In genomic region chr17:48259710-48260291, GRCh38 we compare ENCODE assay signal across 9 cellular contexts.
DNase-seq lines count a peak whose midpoint lies in the region; ATAC-seq and TF ChIP-seq lines count a peak whose summit lies in the region.
"Had no signal": no experiment of that assay in that cellular context is flagged by ENCODE, and none has a peak within 500 bp of the region (broad histone marks: within the 10 kb centered on the region; RNA-seq: fewer than 3 reads in every experiment).

No MANE protein-coding gene starts in this region.

- H4K20me1 ChIP-seq in OCI-LY1 (ENCODE audit: insufficient read depth, low read length) (no peaks in the 10 kb centered on the region), fibroblast of lung (ENCODE audit: control insufficient read depth, extremely low read depth, insufficient read depth, low read length) (no peaks in the 10 kb centered on the region)

- peaks cover 31% of the 10 kb centered on the region for H3K27me3 ChIP-seq in AG04450 (ENCODE audit: control insufficient read depth, insufficient read depth, low read length)
- H3K27me3 ChIP-seq in OCI-LY1 (ENCODE audit: insufficient read depth, low read length), result 0 out of 2 replicates have a peak, but pooled peaks cover 3% of the 10 kb centered on the region
- H3K27me3 ChIP-seq in fibroblast of lung (ENCODE audit: control insufficient read depth, insufficient read depth, low read length), result peaks cover 3% of the 10 kb centered on the region

- no peaks in the 10 kb centered on the region for H3K9me2 ChIP-seq in OCI-LY1 (ENCODE audit: low read depth, low read length)

- H2AFZ ChIP-seq in OCI-LY1 (ENCODE audit: low read length), result no peak overlapping the region
- H2AFZ ChIP-seq in fibroblast of lung (ENCODE audit: low read length), result no peak overlapping the region

- POLR2A ChIA-PET in AG04450 (lab: Yijun Ruan, JAX), result no interaction called here
- POLR2A ChIA-PET in HEK293T (lab: Yijun Ruan, JAX), result interaction anchor here (0.7 kb wide), 1 partner anchor 356 kb away, joined by 3 read pairs; the partner anchor contains the start of gene HOXB8

- H3K9ac ChIP-seq in OCI-LY1 (ENCODE audit: low read length), result no peak overlapping the region
- no peak overlapping the region for H3K9ac ChIP-seq in fibroblast of lung (ENCODE audit: insufficient read depth, low read length)

- no peak overlapping the region for H3K4me3 ChIP-seq in AG04450 (ENCODE audit: low read depth, low read length)
- no peak overlapping the region for H3K4me3 ChIP-seq in OCI-LY1 (ENCODE audit: low read depth, low read length, poor library complexity, severe bottlenecking)
- H3K4me3 ChIP-seq in fibroblast of lung (replicated peaks in 1 of 4; ENCODE audit: control extremely low read depth in 1 of 4, insufficient read depth in 1 of 4, low read depth in 3 of 4, low read length in 4 of 4), result no peak overlapping the region

- no peak overlapping the region for H3K27ac ChIP-seq in AG04450 (ENCODE audit: low read depth, low read length)
- H3K27ac ChIP-seq in OCI-LY1 (ENCODE audit: low read depth, low read length, poor library complexity, severe bottlenecking), result no peak overlapping the region
- no peak overlapping the region for H3K27ac ChIP-seq in fibroblast of lung (ENCODE audit: insufficient read depth, low read length)
- H3K27ac ChIP-seq: epithelial cell of prostate had no signal

- H3K9me3 ChIP-seq in AG04450 (ENCODE audit: control insufficient read depth, insufficient read depth, low read length), result no peaks in the 10 kb centered on the region
- H3K9me3 ChIP-seq in OCI-LY1 (ENCODE audit: low read length), result no peaks in the 10 kb centered on the region
- no peaks in the 10 kb centered on the region for H3K9me3 ChIP-seq in fibroblast of lung (ENCODE audit: control insufficient read depth, insufficient read depth, low read depth, low read length)

- ATAC-seq in activated CD4-positive, CD25-positive, alpha-beta regulatory T cell treated with anti-CD3 and anti-CD28 coated beads, Interleukin-2, amount 50 U/mL, for 24 hours, result no peak
- ATAC-seq in GM18520 (IDR thresholded peaks at IDR 0.05; ENCODE audit: unreplicated experiment), result no peak

- H3K4me2 ChIP-seq in OCI-LY1 (ENCODE audit: low read length) (no peak overlapping the region), fibroblast of lung (ENCODE audit: extremely low read depth, insufficient read depth, low read length) (no peak overlapping the region)

- no peaks in the 10 kb centered on the region for H3K4me1 ChIP-seq in OCI-LY1 (ENCODE audit: insufficient read depth, low read length, severe bottlenecking)
- peaks cover 2% of the 10 kb centered on the region for H3K4me1 ChIP-seq in fibroblast of lung (ENCODE audit: control insufficient read depth, extremely low read depth, insufficient read depth, low read length)

- H3F3A ChIP-seq in OCI-LY1 (ENCODE audit: insufficient read depth, low read length), result 0 out of 2 replicates have a peak, but pooled peaks cover 3% of the 10 kb centered on the region

- CTCF ChIA-PET in AG04450 (lab: Charles Lee) (interaction anchor here (0.6 to 2.1 kb wide), 9 partner anchors 9 to 359 kb away, joined by 3 to 6 read pairs (median 5); no protein-coding TSS in a partner anchor), HEK293T (lab: Yijun Ruan, JAX) (interaction anchor here (0.6 to 3.2 kb wide), 17 partner anchors 9 to 557 kb away, joined by 3 to 17 read pairs (median 4); partner anchors contain the start of gene TTLL6)

- H3K79me2 ChIP-seq in OCI-LY1 (ENCODE audit: insufficient read depth, low read length) (no peaks in the 10 kb centered on the region), fibroblast of lung (ENCODE audit: control insufficient read depth, insufficient read depth, low read length) (no peaks in the 10 kb centered on the region)

- no peak for DNase-seq in AG04450 (ENCODE audit: low read depth, low spot score)
- DNase-seq in GM20000 (ENCODE audit: low spot score), result no peak
- DNase-seq in fibroblast of lung (ENCODE audit: low read depth in 2 of 2), result peak; percentile 16 to 63
- no peak for DNase-seq in D341Med (ENCODE audit: low spot score)
- DNase-seq in HEK293T (ENCODE audit: extremely low spot score), result no peak

- H3K36me3 ChIP-seq in OCI-LY1 (ENCODE audit: insufficient read depth, low read length) (no peaks in the 10 kb centered on the region), fibroblast of lung (ENCODE audit: control insufficient read depth, insufficient read depth, low read length) (no peaks in the 10 kb centered on the region)

- TF ChIP-seq CTCF in AG04450 (IDR thresholded peaks at IDR 0.05; ENCODE audit: low read depth, low read length), result peak; percentile 60
- peak; percentile 36 for TF ChIP-seq CTCF in GM20000 (IDR thresholded peaks at IDR 0.05; ENCODE audit: extremely low read depth, missing control alignments)
- TF ChIP-seq CTCF in OCI-LY1 (IDR thresholded peaks at IDR 0.05; ENCODE audit: low read length), result peak; percentile 52
- TF ChIP-seq CTCF in fibroblast of lung (conservative IDR thresholded peaks at IDR 0.05 in 1 of 2, IDR thresholded peaks at IDR 0.05 in 1 of 2; ENCODE audit: low read depth in 1 of 2, low read length in 2 of 2), result peak; percentile 56 to 66

TF ChIP-seq in HEK293T, 16 proteins besides CTCF, POLR2A, EP300 and RAD21:
- TF ChIP-seq ARNT (IDR thresholded peaks at IDR 0.05), result no peak
- TF ChIP-seq SUZ12 (IDR thresholded peaks at IDR 0.05), result no peak
- TF ChIP-seq FOXK2 (IDR thresholded peaks at IDR 0.05), result no peak
- no peak for TF ChIP-seq CTBP1 (IDR thresholded peaks at IDR 0.05; ENCODE audit: borderline replicate concordance)
- no peak for TF ChIP-seq ELF4 (IDR thresholded peaks at IDR 0.05)
- no peak for TF ChIP-seq TARDBP (IDR thresholded peaks at IDR 0.05)
- no peak for TF ChIP-seq FOXA1 (IDR thresholded peaks at IDR 0.05)
- TF ChIP-seq ZNF384 (IDR thresholded peaks at IDR 0.05), result no peak

Comparison
In these comparisons a context has a peak if more than half of its experiments do, and no peak if none do; other contexts are left out.
1. DNase-seq: peak in fibroblast of lung (2 of 2); none in AG04450 (single experiment), GM20000 (single experiment), D341Med (single experiment) and HEK293T (single experiment).
2. Peak in every context shown above with its lines, with median percentiles within 50 percentile points of each other: CTCF ChIP-seq.